Comparison of ENCODE assay signal across 1 cellular context in genomic region chr9:121280715-121281613, GRCh38.
TF ChIP-seq lines count a peak whose summit lies in the region.

No MANE protein-coding gene starts in this region.

TF ChIP-seq in K562, 482 proteins besides CTCF, POLR2A, EP300 and RAD21 (continued from another document):
- TF ChIP-seq, protein P1, sequence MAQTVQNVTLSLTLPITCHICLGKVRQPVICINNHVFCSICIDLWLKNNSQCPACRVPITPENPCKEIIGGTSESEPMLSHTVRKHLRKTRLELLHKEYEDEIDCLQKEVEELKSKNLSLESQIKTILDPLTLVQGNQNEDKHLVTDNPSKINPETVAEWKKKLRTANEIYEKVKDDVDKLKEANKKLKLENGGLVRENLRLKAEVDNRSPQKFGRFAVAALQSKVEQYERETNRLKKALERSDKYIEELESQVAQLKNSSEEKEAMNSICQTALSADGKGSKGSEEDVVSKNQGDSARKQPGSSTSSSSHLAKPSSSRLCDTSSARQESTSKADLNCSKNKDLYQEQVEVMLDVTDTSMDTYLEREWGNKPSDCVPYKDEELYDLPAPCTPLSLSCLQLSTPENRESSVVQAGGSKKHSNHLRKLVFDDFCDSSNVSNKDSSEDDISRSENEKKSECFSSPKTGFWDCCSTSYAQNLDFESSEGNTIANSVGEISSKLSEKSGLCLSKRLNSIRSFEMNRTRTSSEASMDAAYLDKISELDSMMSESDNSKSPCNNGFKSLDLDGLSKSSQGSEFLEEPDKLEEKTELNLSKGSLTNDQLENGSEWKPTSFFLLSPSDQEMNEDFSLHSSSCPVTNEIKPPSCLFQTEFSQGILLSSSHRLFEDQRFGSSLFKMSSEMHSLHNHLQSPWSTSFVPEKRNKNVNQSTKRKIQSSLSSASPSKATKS (CRISPR knock-in tag; IDR thresholded peaks at IDR 0.05): no peak
- TF ChIP-seq TAF1 (IDR thresholded peaks at IDR 0.05; ENCODE audit: control insufficient read depth, extremely low read depth, insufficient read depth, low read length, severe bottlenecking) (no peak), ZBTB11 (CRISPR knock-in tag; IDR thresholded peaks at IDR 0.05) (0 out of 6 replicates have a peak, but pooled peaks of 1 of the 3 experiments have one; percentile 22), HIVEP1 (CRISPR knock-in tag; IDR thresholded peaks at IDR 0.05) (no peak), ESRRA (IDR thresholded peaks at IDR 0.05; ENCODE audit: borderline replicate concordance, low read depth) (peak; percentile 76), PREB (CRISPR knock-in tag; IDR thresholded peaks at IDR 0.05) (no peak), RBM25 (IDR thresholded peaks at IDR 0.05; ENCODE audit: low read depth, low read length, severe bottlenecking) (peak; percentile 7), ZC3H8 (IDR thresholded peaks at IDR 0.05) (no peak), BRD4 (IDR thresholded peaks at IDR 0.05) (no peak), MCM3 (IDR thresholded peaks at IDR 0.05) (no peak)
